Comparison of ENCODE assay signal across 1 cellular context in the genomic region with DNA sequence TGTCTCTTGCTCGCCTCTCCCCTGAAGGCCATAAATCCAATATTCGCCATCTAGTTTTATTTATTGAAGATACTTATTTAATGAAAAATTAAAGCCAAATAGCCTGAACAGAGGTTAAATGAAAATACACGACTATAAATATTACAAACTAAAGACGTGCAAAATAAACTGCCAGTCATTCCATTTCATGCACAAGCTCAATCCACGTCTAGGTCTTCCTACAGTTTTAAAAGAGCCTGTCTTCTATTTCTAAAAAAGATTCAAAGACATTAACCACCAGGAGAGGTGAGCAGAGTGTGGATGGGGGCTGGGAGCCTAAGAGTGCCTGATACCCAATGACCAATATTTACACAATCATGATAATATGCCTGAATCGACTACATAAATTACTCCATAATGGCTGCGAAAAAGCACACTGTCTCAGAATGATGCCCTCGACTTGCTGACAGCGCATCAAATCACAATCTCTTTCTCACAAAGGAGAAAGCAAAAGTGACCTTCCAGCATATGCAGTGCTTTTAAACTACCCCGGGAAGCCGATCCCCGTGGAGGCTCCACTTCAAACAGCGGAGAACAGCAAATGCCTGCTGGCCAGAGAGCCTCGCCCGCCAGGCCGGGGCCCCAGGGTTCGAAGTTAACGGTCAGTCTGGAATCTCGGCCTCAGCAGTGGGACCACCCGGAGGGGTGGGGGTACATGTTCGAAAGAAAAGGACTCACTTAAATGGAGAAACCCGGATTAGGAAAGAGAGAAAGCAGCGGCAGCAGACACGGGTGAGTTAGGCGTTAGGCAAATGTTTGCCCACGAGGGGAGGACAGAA.
TF ChIP-seq lines count a peak whose summit lies in the region.

No MANE protein-coding gene starts in this region.

TF ChIP-seq in HepG2, 621 proteins besides CTCF, POLR2A, EP300 and RAD21 (continued from another document):
- peak; percentile 51; the same call in 1 of the 2 replicates for TF ChIP-seq ZNF687 (CRISPR knock-in tag; IDR thresholded peaks at IDR 0.05)
- TF ChIP-seq RCOR2 (CRISPR knock-in tag; IDR thresholded peaks at IDR 0.05): 0 out of 2 replicates have a peak, but pooled peaks have one; percentile 20
- TF ChIP-seq KMT2A (CRISPR knock-in tag; IDR thresholded peaks at IDR 0.05): peak; percentile 27; the same call in 1 of the 2 replicates
- TF ChIP-seq ZC3H4 (CRISPR knock-in tag; IDR thresholded peaks at IDR 0.05; ENCODE audit: borderline replicate concordance): no peak
- 0 out of 2 replicates have a peak, but pooled peaks have one; percentile 13 for TF ChIP-seq ZFP82 (CRISPR knock-in tag; IDR thresholded peaks at IDR 0.05; ENCODE audit: borderline replicate concordance)
- no peak for TF ChIP-seq TCF12 (IDR thresholded peaks at IDR 0.05)
- no peak for TF ChIP-seq TCF12 (CRISPR knock-in tag; IDR thresholded peaks at IDR 0.05)
- TF ChIP-seq POLR2G (IDR thresholded peaks at IDR 0.05; ENCODE audit: low read depth, low read length): peak; percentile 26; the same call in 1 of the 2 replicates
- TF ChIP-seq CREB1 (IDR thresholded peaks at IDR 0.05): no peak
- no peak for TF ChIP-seq CREB1 (CRISPR knock-in tag; IDR thresholded peaks at IDR 0.05)
- TF ChIP-seq NFE2L2 (IDR thresholded peaks at IDR 0.05; ENCODE audit: low read length): 0 out of 2 replicates have a peak, but pooled peaks have one; percentile 35
- no peak for TF ChIP-seq KDM6A (CRISPR knock-in tag; IDR thresholded peaks at IDR 0.05; ENCODE audit: low read depth)
- 0 out of 2 replicates have a peak, but pooled peaks have one; percentile 5 for TF ChIP-seq REPIN1 (CRISPR knock-in tag; IDR thresholded peaks at IDR 0.05; ENCODE audit: borderline replicate concordance, low read depth)
- TF ChIP-seq, protein P1, sequence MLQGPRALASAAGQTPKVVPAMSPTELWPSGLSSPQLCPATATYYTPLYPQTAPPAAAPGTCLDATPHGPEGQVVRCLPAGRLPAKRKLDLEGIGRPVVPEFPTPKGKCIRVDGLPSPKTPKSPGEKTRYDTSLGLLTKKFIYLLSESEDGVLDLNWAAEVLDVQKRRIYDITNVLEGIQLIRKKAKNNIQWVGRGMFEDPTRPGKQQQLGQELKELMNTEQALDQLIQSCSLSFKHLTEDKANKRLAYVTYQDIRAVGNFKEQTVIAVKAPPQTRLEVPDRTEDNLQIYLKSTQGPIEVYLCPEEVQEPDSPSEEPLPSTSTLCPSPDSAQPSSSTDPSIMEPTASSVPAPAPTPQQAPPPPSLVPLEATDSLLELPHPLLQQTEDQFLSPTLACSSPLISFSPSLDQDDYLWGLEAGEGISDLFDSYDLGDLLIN (CRISPR knock-in tag; IDR thresholded peaks at IDR 0.05; ENCODE audit: borderline replicate concordance): no peak
- no peak for TF ChIP-seq ZNF569 (CRISPR knock-in tag; IDR thresholded peaks at IDR 0.05; ENCODE audit: borderline replicate concordance)
- TF ChIP-seq MAX (IDR thresholded peaks at IDR 0.05): peak; percentile 26; the same call in 1 of the 2 replicates
- TF ChIP-seq ZNF556 (CRISPR knock-in tag; IDR thresholded peaks at IDR 0.05; ENCODE audit: borderline replicate concordance): peak; percentile 45; the same call in 1 of the 2 replicates
- no peak for TF ChIP-seq ZNF121 (CRISPR knock-in tag; IDR thresholded peaks at IDR 0.05)
- peak; percentile 32; the same call in 1 of the 2 replicates for TF ChIP-seq ZFX (CRISPR knock-in tag; IDR thresholded peaks at IDR 0.05; ENCODE audit: low read depth)
- peak; percentile 40; the same call in 1 of the 2 replicates for TF ChIP-seq KDM2A (CRISPR knock-in tag; IDR thresholded peaks at IDR 0.05; ENCODE audit: borderline replicate concordance, low read depth)
- no peak for TF ChIP-seq ATM (IDR thresholded peaks at IDR 0.05; ENCODE audit: borderline replicate concordance)
- 0 out of 2 replicates have a peak, but pooled peaks have one; percentile 17 for TF ChIP-seq GATAD1 (CRISPR knock-in tag; IDR thresholded peaks at IDR 0.05)
- peak; percentile 62; the same call in 1 of the 2 replicates for TF ChIP-seq ZBTB7B (CRISPR knock-in tag; IDR thresholded peaks at IDR 0.05)
- TF ChIP-seq ZNF264 (CRISPR knock-in tag; IDR thresholded peaks at IDR 0.05): 0 out of 2 replicates have a peak, but pooled peaks have one; percentile 23
- no peak for TF ChIP-seq ZNF317 (CRISPR knock-in tag; IDR thresholded peaks at IDR 0.05)
- TF ChIP-seq RXRB (CRISPR knock-in tag; IDR thresholded peaks at IDR 0.05; ENCODE audit: borderline replicate concordance): 0 out of 2 replicates have a peak, but pooled peaks have one; percentile 6
- 0 out of 2 replicates have a peak, but pooled peaks have one; percentile 22 for TF ChIP-seq TAF1 (CRISPR knock-in tag; IDR thresholded peaks at IDR 0.05)
- peak; percentile 44 for TF ChIP-seq SAP130 (CRISPR knock-in tag; IDR thresholded peaks at IDR 0.05; ENCODE audit: low read depth)
- no peak for TF ChIP-seq ZMYM3 (CRISPR knock-in tag; IDR thresholded peaks at IDR 0.05)
- TF ChIP-seq UBTF (CRISPR knock-in tag; IDR thresholded peaks at IDR 0.05): peak; percentile 16
- TF ChIP-seq FOXO1 (CRISPR knock-in tag; IDR thresholded peaks at IDR 0.05): no peak
- peak; percentile 28 for TF ChIP-seq XRCC5 (optimal IDR thresholded peaks at IDR 0.05; ENCODE audit: low read length)
